In the genomic region with DNA sequence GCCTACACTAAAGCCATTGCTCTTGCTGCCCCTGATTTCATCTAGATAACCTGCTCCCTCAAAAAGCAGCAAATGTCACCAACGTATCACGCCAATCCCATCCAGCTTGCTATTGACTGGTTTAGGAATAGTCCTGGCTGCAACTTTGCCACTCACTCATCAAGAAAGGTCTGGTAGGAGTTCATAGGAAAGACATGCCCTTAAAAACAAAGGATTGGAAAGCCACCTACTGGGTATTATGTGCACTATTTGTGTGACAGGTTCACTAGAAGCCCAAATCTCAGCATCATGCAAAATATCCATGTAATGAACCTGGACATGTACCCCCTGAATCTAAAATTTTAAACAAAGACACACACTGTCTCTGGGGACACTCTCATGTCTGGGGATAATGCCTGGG, we compare ENCODE assay signal across 1 cellular context.
TF ChIP-seq lines count a peak whose summit lies in the region.

No MANE protein-coding gene starts in this region.

TF ChIP-seq in H1, 55 proteins besides CTCF, POLR2A, EP300 and RAD21 (continued from another document):
- TF ChIP-seq, protein P1, sequence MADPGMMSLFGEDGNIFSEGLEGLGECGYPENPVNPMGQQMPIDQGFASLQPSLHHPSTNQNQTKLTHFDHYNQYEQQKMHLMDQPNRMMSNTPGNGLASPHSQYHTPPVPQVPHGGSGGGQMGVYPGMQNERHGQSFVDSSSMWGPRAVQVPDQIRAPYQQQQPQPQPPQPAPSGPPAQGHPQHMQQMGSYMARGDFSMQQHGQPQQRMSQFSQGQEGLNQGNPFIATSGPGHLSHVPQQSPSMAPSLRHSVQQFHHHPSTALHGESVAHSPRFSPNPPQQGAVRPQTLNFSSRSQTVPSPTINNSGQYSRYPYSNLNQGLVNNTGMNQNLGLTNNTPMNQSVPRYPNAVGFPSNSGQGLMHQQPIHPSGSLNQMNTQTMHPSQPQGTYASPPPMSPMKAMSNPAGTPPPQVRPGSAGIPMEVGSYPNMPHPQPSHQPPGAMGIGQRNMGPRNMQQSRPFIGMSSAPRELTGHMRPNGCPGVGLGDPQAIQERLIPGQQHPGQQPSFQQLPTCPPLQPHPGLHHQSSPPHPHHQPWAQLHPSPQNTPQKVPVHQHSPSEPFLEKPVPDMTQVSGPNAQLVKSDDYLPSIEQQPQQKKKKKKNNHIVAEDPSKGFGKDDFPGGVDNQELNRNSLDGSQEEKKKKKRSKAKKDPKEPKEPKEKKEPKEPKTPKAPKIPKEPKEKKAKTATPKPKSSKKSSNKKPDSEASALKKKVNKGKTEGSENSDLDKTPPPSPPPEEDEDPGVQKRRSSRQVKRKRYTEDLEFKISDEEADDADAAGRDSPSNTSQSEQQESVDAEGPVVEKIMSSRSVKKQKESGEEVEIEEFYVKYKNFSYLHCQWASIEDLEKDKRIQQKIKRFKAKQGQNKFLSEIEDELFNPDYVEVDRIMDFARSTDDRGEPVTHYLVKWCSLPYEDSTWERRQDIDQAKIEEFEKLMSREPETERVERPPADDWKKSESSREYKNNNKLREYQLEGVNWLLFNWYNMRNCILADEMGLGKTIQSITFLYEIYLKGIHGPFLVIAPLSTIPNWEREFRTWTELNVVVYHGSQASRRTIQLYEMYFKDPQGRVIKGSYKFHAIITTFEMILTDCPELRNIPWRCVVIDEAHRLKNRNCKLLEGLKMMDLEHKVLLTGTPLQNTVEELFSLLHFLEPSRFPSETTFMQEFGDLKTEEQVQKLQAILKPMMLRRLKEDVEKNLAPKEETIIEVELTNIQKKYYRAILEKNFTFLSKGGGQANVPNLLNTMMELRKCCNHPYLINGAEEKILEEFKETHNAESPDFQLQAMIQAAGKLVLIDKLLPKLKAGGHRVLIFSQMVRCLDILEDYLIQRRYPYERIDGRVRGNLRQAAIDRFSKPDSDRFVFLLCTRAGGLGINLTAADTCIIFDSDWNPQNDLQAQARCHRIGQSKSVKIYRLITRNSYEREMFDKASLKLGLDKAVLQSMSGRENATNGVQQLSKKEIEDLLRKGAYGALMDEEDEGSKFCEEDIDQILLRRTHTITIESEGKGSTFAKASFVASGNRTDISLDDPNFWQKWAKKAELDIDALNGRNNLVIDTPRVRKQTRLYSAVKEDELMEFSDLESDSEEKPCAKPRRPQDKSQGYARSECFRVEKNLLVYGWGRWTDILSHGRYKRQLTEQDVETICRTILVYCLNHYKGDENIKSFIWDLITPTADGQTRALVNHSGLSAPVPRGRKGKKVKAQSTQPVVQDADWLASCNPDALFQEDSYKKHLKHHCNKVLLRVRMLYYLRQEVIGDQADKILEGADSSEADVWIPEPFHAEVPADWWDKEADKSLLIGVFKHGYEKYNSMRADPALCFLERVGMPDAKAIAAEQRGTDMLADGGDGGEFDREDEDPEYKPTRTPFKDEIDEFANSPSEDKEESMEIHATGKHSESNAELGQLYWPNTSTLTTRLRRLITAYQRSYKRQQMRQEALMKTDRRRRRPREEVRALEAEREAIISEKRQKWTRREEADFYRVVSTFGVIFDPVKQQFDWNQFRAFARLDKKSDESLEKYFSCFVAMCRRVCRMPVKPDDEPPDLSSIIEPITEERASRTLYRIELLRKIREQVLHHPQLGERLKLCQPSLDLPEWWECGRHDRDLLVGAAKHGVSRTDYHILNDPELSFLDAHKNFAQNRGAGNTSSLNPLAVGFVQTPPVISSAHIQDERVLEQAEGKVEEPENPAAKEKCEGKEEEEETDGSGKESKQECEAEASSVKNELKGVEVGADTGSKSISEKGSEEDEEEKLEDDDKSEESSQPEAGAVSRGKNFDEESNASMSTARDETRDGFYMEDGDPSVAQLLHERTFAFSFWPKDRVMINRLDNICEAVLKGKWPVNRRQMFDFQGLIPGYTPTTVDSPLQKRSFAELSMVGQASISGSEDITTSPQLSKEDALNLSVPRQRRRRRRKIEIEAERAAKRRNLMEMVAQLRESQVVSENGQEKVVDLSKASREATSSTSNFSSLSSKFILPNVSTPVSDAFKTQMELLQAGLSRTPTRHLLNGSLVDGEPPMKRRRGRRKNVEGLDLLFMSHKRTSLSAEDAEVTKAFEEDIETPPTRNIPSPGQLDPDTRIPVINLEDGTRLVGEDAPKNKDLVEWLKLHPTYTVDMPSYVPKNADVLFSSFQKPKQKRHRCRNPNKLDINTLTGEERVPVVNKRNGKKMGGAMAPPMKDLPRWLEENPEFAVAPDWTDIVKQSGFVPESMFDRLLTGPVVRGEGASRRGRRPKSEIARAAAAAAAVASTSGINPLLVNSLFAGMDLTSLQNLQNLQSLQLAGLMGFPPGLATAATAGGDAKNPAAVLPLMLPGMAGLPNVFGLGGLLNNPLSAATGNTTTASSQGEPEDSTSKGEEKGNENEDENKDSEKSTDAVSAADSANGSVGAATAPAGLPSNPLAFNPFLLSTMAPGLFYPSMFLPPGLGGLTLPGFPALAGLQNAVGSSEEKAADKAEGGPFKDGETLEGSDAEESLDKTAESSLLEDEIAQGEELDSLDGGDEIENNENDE (IDR thresholded peaks at IDR 0.05; ENCODE audit: insufficient replicate concordance, low read length) = no peak
- TF ChIP-seq SAP30 (IDR thresholded peaks at IDR 0.05; ENCODE audit: insufficient read depth, insufficient replicate concordance, low read length) = no peak
